In the genomic region with DNA sequence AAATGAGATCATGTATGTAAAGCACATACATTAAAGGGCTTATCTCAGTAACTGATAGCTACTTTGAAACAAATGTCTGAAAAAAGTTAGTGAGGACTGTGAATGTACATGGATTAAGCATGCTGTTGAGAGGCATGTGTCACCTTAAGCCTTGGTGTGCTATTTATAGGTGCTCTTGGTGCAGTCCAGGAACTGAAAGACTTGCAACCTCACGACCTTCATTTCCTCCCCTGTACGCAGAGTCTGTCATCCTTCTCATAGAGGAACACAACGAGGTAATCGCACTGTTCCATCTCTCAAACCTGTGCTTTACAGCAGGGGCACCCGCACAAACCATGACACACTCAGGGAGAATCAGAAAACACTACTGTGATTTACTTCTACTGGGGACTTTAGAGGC, we compare ENCODE assay signal across 9 cellular contexts.
DNase-seq lines count a peak whose midpoint lies in the region; ATAC-seq and TF ChIP-seq lines count a peak whose summit lies in the region.
"Had no signal": no experiment of that assay in that cellular context is flagged by ENCODE, and none has a peak within 500 bp of the region (broad histone marks: within the 10 kb centered on the region; RNA-seq: fewer than 3 reads in every experiment).

No MANE protein-coding gene starts in this region.

- H3K27ac ChIP-seq in hepatocyte = no peak overlapping the region

- H3K9me2 ChIP-seq in hepatocyte (replicated peaks; ENCODE audit: insufficient read depth) = no peaks in the 10 kb centered on the region

- no peaks in the 10 kb centered on the region for H3K79me2 ChIP-seq in hepatocyte

- peak; percentile 97 for ATAC-seq in GM18508 (IDR thresholded peaks at IDR 0.05; ENCODE audit: insufficient read depth, unreplicated experiment)
- peak; percentile 99 for ATAC-seq in GM21528 (IDR thresholded peaks at IDR 0.05; ENCODE audit: low FRiP score, unreplicated experiment)
- ATAC-seq in HG03558 (IDR thresholded peaks at IDR 0.05; ENCODE audit: extremely low read depth, unreplicated experiment) = peak; percentile 99

- H3K4me3 ChIP-seq in hepatocyte = no peak overlapping the region
- H3K4me3 ChIP-seq: lung had no signal

- peak overlapping the region; percentile 39 for H2AFZ ChIP-seq in hepatocyte

- H3K36me3 ChIP-seq in hepatocyte (replicated peaks; ENCODE audit: insufficient read depth, low read depth) = no peaks in the 10 kb centered on the region

- no peaks in the 10 kb centered on the region for H3K9me3 ChIP-seq in hepatocyte (ENCODE audit: low read depth)

- no peaks in the 10 kb centered on the region for H4K20me1 ChIP-seq in hepatocyte (ENCODE audit: insufficient read depth, poor library complexity, severe bottlenecking)

- H3K4me1 ChIP-seq in hepatocyte (ENCODE audit: insufficient read depth) = no peaks in the 10 kb centered on the region

- H3K4me2 ChIP-seq in hepatocyte = no peak overlapping the region

- 50% methylated on average over 5 of the region's 5 CpGs for WGBS in hepatocyte (ENCODE audit: low lambda C conversion rate, missing lambda C conversion rate)

- TF ChIP-seq CTCF in hepatocyte (IDR thresholded peaks at IDR 0.05; ENCODE audit: poor library complexity) = no peak

- no peaks in the 10 kb centered on the region for H3K27me3 ChIP-seq in hepatocyte

- no peak for DNase-seq in hepatocyte (ENCODE audit: low spot score)
- no peak for DNase-seq in pons (ENCODE audit: low spot score)
- no peak for DNase-seq in NCI-H1417 treated with DMSO at 0.1 percent for 48 hours (lab: John Stamatoyannopoulos, UW)
- no peak for DNase-seq in COR-L47 (lab: John Stamatoyannopoulos, UW)
- DNase-seq in stimulated activated naive CD4-positive, alpha-beta T cell (lab: John Stamatoyannopoulos, UW) = no peak
